ENCODE assay signal across 1 cellular context in the genomic region with DNA sequence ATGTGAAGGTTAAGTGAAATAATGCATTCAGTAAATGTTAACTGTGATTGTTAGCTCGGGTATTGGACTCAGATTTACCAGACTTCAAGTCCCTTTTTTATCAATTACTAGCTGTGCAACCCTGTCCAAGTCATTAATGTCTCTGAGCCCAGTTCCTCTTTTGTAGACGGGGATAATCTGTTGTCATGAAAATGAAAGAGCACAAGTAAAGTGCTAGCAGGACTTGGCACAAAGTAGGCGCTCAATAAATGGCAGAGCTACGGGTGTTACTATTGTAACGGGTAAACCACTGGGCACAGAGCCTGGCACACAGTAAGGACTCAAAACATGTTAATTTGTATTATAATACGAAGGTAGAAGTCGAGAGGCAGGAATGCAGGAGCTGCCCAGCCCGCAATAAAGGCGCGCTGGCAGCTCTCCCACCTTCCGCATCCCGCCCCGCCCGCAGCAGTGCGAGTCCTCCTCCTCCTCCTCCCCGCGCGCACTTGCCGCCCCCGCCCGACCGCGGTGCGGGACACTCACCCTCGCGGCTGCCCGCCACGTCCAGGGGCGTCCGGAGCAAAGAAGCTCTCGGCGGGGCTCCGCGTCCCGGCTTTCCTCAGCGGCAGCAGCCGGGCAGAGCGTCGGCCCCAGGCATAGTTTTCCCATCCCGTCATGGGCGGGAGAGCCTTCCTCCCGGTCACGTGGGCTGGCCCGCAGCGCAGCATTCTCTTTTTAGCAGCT.
TF ChIP-seq lines count a peak whose summit lies in the region.

Gene C1QTNF2 (minus strand): TSS at position 637 of the 723 bp plus-strand sequence. CDS start 15,615 bp downstream, outside the sequence.

TF ChIP-seq in HepG2, 621 proteins besides CTCF, POLR2A, EP300 and RAD21 (continued from another document):
- TF ChIP-seq, protein P1, sequence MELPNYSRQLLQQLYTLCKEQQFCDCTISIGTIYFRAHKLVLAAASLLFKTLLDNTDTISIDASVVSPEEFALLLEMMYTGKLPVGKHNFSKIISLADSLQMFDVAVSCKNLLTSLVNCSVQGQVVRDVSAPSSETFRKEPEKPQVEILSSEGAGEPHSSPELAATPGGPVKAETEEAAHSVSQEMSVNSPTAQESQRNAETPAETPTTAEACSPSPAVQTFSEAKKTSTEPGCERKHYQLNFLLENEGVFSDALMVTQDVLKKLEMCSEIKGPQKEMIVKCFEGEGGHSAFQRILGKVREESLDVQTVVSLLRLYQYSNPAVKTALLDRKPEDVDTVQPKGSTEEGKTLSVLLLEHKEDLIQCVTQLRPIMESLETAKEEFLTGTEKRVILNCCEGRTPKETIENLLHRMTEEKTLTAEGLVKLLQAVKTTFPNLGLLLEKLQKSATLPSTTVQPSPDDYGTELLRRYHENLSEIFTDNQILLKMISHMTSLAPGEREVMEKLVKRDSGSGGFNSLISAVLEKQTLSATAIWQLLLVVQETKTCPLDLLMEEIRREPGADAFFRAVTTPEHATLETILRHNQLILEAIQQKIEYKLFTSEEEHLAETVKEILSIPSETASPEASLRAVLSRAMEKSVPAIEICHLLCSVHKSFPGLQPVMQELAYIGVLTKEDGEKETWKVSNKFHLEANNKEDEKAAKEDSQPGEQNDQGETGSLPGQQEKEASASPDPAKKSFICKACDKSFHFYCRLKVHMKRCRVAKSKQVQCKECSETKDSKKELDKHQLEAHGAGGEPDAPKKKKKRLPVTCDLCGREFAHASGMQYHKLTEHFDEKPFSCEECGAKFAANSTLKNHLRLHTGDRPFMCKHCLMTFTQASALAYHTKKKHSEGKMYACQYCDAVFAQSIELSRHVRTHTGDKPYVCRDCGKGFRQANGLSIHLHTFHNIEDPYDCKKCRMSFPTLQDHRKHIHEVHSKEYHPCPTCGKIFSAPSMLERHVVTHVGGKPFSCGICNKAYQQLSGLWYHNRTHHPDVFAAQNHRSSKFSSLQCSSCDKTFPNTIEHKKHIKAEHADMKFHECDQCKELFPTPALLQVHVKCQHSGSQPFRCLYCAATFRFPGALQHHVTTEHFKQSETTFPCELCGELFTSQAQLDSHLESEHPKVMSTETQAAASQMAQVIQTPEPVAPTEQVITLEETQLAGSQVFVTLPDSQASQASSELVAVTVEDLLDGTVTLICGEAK (IDR thresholded peaks at IDR 0.05), result no peak
- TF ChIP-seq, protein P1 (CRISPR knock-in tag; IDR thresholded peaks at IDR 0.05), result no peak
- TF ChIP-seq, protein P2, sequence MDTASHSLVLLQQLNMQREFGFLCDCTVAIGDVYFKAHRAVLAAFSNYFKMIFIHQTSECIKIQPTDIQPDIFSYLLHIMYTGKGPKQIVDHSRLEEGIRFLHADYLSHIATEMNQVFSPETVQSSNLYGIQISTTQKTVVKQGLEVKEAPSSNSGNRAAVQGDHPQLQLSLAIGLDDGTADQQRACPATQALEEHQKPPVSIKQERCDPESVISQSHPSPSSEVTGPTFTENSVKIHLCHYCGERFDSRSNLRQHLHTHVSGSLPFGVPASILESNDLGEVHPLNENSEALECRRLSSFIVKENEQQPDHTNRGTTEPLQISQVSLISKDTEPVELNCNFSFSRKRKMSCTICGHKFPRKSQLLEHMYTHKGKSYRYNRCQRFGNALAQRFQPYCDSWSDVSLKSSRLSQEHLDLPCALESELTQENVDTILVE (CRISPR knock-in tag; IDR thresholded peaks at IDR 0.05), result no peak
- no peak for TF ChIP-seq SNAI1 (CRISPR knock-in tag; IDR thresholded peaks at IDR 0.05; ENCODE audit: borderline replicate concordance)
- TF ChIP-seq SKI (IDR thresholded peaks at IDR 0.05; ENCODE audit: partially characterized antibody), result no peak
- TF ChIP-seq, protein P3, sequence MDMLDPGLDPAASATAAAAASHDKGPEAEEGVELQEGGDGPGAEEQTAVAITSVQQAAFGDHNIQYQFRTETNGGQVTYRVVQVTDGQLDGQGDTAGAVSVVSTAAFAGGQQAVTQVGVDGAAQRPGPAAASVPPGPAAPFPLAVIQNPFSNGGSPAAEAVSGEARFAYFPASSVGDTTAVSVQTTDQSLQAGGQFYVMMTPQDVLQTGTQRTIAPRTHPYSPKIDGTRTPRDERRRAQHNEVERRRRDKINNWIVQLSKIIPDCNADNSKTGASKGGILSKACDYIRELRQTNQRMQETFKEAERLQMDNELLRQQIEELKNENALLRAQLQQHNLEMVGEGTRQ (IDR thresholded peaks at IDR 0.05; ENCODE audit: low read depth, low read length), result peak; percentile 62; the same call in 1 of the 2 replicates
- TF ChIP-seq, protein P3 (CRISPR knock-in tag; IDR thresholded peaks at IDR 0.05; ENCODE audit: borderline replicate concordance), result peak; percentile 63; the same call in 1 of the 2 replicates
- TF ChIP-seq, protein P4, sequence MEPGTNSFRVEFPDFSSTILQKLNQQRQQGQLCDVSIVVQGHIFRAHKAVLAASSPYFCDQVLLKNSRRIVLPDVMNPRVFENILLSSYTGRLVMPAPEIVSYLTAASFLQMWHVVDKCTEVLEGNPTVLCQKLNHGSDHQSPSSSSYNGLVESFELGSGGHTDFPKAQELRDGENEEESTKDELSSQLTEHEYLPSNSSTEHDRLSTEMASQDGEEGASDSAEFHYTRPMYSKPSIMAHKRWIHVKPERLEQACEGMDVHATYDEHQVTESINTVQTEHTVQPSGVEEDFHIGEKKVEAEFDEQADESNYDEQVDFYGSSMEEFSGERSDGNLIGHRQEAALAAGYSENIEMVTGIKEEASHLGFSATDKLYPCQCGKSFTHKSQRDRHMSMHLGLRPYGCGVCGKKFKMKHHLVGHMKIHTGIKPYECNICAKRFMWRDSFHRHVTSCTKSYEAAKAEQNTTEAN (CRISPR knock-in tag; conservative IDR thresholded peaks at IDR 0.05), result no peak
- TF ChIP-seq ZFY (CRISPR knock-in tag; IDR thresholded peaks at IDR 0.05), result no peak
- TF ChIP-seq, protein P5, sequence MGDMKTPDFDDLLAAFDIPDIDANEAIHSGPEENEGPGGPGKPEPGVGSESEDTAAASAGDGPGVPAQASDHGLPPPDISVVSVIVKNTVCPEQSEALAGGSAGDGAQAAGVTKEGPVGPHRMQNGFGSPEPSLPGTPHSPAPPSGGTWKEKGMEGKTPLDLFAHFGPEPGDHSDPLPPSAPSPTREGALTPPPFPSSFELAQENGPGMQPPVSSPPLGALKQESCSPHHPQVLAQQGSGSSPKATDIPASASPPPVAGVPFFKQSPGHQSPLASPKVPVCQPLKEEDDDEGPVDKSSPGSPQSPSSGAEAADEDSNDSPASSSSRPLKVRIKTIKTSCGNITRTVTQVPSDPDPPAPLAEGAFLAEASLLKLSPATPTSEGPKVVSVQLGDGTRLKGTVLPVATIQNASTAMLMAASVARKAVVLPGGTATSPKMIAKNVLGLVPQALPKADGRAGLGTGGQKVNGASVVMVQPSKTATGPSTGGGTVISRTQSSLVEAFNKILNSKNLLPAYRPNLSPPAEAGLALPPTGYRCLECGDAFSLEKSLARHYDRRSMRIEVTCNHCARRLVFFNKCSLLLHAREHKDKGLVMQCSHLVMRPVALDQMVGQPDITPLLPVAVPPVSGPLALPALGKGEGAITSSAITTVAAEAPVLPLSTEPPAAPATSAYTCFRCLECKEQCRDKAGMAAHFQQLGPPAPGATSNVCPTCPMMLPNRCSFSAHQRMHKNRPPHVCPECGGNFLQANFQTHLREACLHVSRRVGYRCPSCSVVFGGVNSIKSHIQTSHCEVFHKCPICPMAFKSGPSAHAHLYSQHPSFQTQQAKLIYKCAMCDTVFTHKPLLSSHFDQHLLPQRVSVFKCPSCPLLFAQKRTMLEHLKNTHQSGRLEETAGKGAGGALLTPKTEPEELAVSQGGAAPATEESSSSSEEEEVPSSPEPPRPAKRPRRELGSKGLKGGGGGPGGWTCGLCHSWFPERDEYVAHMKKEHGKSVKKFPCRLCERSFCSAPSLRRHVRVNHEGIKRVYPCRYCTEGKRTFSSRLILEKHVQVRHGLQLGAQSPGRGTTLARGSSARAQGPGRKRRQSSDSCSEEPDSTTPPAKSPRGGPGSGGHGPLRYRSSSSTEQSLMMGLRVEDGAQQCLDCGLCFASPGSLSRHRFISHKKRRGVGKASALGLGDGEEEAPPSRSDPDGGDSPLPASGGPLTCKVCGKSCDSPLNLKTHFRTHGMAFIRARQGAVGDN (CRISPR knock-in tag; IDR thresholded peaks at IDR 0.05), result peak; percentile 38
- no peak for TF ChIP-seq ZNF879 (CRISPR knock-in tag; IDR thresholded peaks at IDR 0.05)
- no peak for TF ChIP-seq SRF (IDR thresholded peaks at IDR 0.05; ENCODE audit: low read depth, low read length)
